1 cellular context compared by ENCODE assay signal in genomic region chr7:23133797-23134196, GRCh38.
TF ChIP-seq lines count a peak whose summit lies in the region.

No MANE protein-coding gene starts in this region.

TF ChIP-seq in GM23338, 12 proteins besides CTCF, POLR2A, EP300 and RAD21 (continued from another document):
- no peak for TF ChIP-seq ZNF462 (CRISPR knock-in tag; IDR thresholded peaks at IDR 0.05)
